In the genomic region with DNA sequence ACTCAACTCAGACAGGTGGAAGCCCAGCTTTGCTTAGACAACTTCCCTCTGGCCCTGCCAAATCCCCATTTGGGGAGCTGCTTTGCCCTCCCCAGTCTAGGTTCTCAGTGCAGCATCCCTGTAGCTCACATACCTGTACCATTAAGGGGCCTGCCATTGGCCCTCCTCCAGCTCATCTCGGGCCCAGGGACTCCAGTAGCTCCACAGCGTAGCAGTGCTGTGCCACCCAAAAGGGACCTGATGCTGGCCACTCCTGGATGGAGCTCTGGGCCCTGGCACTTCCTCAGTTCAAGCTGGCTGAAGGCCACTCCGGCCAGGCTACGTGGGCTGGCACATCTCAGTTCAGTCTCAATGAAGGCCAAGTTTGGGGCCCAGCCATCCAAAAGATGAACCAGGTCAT, we compare ENCODE assay signal across 7 cellular contexts. TPM values are rescaled to one million over a fixed set of nuclear protein-coding genes. Genes with fewer than 3 reads are reported as not detected.
"Had no signal": no experiment of that assay in that cellular context is flagged by ENCODE, and none has a peak within 500 bp of the region (broad histone marks: within the 10 kb centered on the region; RNA-seq: fewer than 3 reads in every experiment).

No MANE protein-coding gene starts in this region.

- ATAC-seq: HepG2, K562 had no signal

- DNase-seq: IMR-90, KBM-7, KG1 had no signal

- H3K4me3 ChIP-seq: K562 had no signal

- H3K27ac ChIP-seq: HL-60 had no signal

RNA-seq across cellular contexts. Expression of gene LRIT1, which starts 7.4 kb away (rescaled TPM):
- polyA plus RNA-seq: HepG2, IgD-negative memory B cell, IMR-90, K562 had no signal

RNA-seq across cellular contexts. Expression of gene LRIT2, which starts 8.6 kb away (rescaled TPM):
- polyA plus RNA-seq: HepG2, IgD-negative memory B cell, IMR-90, K562 had no signal

RNA-seq across cellular contexts. Expression of gene RGR, which starts 10.9 kb away (rescaled TPM):
- polyA plus RNA-seq: IgD-negative memory B cell, IMR-90, K562 had no signal

RNA-seq across cellular contexts. Expression of gene CDHR1, which starts 39.6 kb away (rescaled TPM):
- polyA plus RNA-seq: IgD-negative memory B cell, IMR-90 had no signal
